8 cellular contexts compared by ENCODE assay signal in genomic region chr3:98593046-98593936, GRCh38. TPM values are rescaled to one million over a fixed set of nuclear protein-coding genes. Genes with fewer than 3 reads are reported as not detected.
DNase-seq lines count a peak whose midpoint lies in the region; ATAC-seq and TF ChIP-seq lines count a peak whose summit lies in the region.

Gene CPOX, minus strand, starts transcription at chr3:98593611. Its CDS starts 107 bp downstream, at chr3:98593504.

- H3K9me3 Mint-ChIP-seq in activated naive CD8-positive, alpha-beta T cell treated with anti-CD3 and anti-CD28 coated beads, Interleukin-2, amount 50 U/mL, for 24 hours: no peaks in the 10 kb centered on the region

- H3K36me3 ChIP-seq in cardiac muscle cell (peaks cover 8% of the 10 kb centered on the region), transverse colon (peaks cover 0 to 5% (median 0%) of the 10 kb centered on the region in 4 donors)

- in situ Hi-C loops in transverse colon (cut with MboI; ENCODE audit: low pct_ligation_motif_present in 1 of 4, low pct_unique_long_range_greater_than_20kb in 1 of 4, low sequenced_read_pairs in 3 of 4): loop anchor here in 2 of 4 donors (25.0 kb wide), 2 partner anchors 256 to 556 kb away; partner anchors contain the start of gene GABRR3 (in 1 of the 2)

- DNase-seq in GM12865 (ENCODE audit: low read depth) (peak; percentile 94), NCI-H1092 treated with DMSO at 0.1 percent for 48 hours (lab: John Stamatoyannopoulos, UW) (peak; percentile 63), SW480 (ENCODE audit: low spot score) (peak; percentile 84), cardiac muscle cell (ENCODE audit: low read depth in 1 of 2, low spot score in 1 of 2) (peak; percentile 84 to 95), pons (ENCODE audit: low spot score) (peak; percentile 96), transverse colon (peak; percentile 93)
- peak; percentile 88 for DNase-seq in activated naive CD8-positive, alpha-beta T cell treated with anti-CD3 and anti-CD28 coated beads, Interleukin-2, amount 50 U/mL, for 24 hours

- TF ChIP-seq POLR2A in transverse colon (IDR thresholded peaks at IDR 0.05): peak; percentile 40

- H3K4me1 Mint-ChIP-seq in activated naive CD8-positive, alpha-beta T cell treated with anti-CD3 and anti-CD28 coated beads, Interleukin-2, amount 50 U/mL, for 24 hours: peaks cover 39% of the 10 kb centered on the region

- no peak for TF ChIP-seq CTCF in GM12865 (IDR thresholded peaks at IDR 0.05; ENCODE audit: insufficient read depth, low read depth, low read length, missing control alignments)
- TF ChIP-seq CTCF in cardiac muscle cell (IDR thresholded peaks at IDR 0.05; ENCODE audit: low read depth, low read length): no peak
- no peak for TF ChIP-seq CTCF in transverse colon (IDR thresholded peaks at IDR 0.05)

- H3K27ac ChIP-seq in cardiac muscle cell (no peak within 1 kb of the TSS), transverse colon (peak within 1 kb of the TSS; percentile 84 to 93 (median 87))

- WGBS in transverse colon (ENCODE audit: low coverage in 1 of 2), 2 donors: 0 to 20% methylated on average over 1 to 65 of the region's 84 CpGs

- H3K27me3 Mint-ChIP-seq in activated naive CD8-positive, alpha-beta T cell treated with anti-CD3 and anti-CD28 coated beads, Interleukin-2, amount 50 U/mL, for 24 hours: no peaks in the 10 kb centered on the region

- intact Hi-C loops in transverse colon (cut with DNase I; ENCODE audit: low total_unique reads): loop anchor here (5.0 kb wide), 1 partner anchor 71 kb away; the partner anchor contains the start of gene CLDND1

- no peak for TF ChIP-seq EP300 in transverse colon (IDR thresholded peaks at IDR 0.05; ENCODE audit: low read depth)

- H3K36me3 Mint-ChIP-seq in activated naive CD8-positive, alpha-beta T cell treated with anti-CD3 and anti-CD28 coated beads, Interleukin-2, amount 50 U/mL, for 24 hours (ENCODE audit: low read depth): peaks cover 22% of the 10 kb centered on the region

- no peaks in the 10 kb centered on the region for H3K4me1 ChIP-seq in cardiac muscle cell (ENCODE audit: low read depth)
- H3K4me1 ChIP-seq in transverse colon: peaks cover 8 to 29% (median 19%) of the 10 kb centered on the region in 4 donors

- ATAC-seq in HG02623 (IDR thresholded peaks at IDR 0.05; ENCODE audit: unreplicated experiment): peak; percentile 96
- peak; percentile 100 for ATAC-seq in activated naive CD8-positive, alpha-beta T cell treated with anti-CD3 and anti-CD28 coated beads, Interleukin-2, amount 50 U/mL, for 24 hours

- H3K27me3 ChIP-seq in cardiac muscle cell (peaks cover 11% of the 10 kb centered on the region), transverse colon (no peaks in the 10 kb centered on the region)

- H3K4me3 ChIP-seq in GM12865 (ENCODE audit: low read depth, low read length) (peak within 1 kb of the TSS; percentile 94), cardiac muscle cell (peak within 1 kb of the TSS; percentile 55), transverse colon (peak within 1 kb of the TSS; percentile 79 to 92 (median 86))

- peak within 1 kb of the TSS; percentile 91 for H3K27ac Mint-ChIP-seq in activated naive CD8-positive, alpha-beta T cell treated with anti-CD3 and anti-CD28 coated beads, Interleukin-2, amount 50 U/mL, for 24 hours

- H3K4me3 Mint-ChIP-seq in activated naive CD8-positive, alpha-beta T cell treated with anti-CD3 and anti-CD28 coated beads, Interleukin-2, amount 50 U/mL, for 24 hours: peak within 1 kb of the TSS; percentile 93

- H3K9me3 ChIP-seq in cardiac muscle cell (ENCODE audit: low read depth) (no peaks in the 10 kb centered on the region), transverse colon (no peaks in the 10 kb centered on the region)

RNA-seq across cellular contexts. Expression of gene CPOX, which starts in this region (rescaled TPM):
- total RNA-seq in cardiac muscle cell (37.3 and 45.0 TPM in 2 replicates), transverse colon (10 to 100 TPM; 17.9 to 30.7 (median 26.3) TPM)
- 10.5 and 12.0 TPM in 2 replicates for polyA plus RNA-seq in cardiac muscle cell
